ENCODE assay signal across 1 cellular context in the genomic region with DNA sequence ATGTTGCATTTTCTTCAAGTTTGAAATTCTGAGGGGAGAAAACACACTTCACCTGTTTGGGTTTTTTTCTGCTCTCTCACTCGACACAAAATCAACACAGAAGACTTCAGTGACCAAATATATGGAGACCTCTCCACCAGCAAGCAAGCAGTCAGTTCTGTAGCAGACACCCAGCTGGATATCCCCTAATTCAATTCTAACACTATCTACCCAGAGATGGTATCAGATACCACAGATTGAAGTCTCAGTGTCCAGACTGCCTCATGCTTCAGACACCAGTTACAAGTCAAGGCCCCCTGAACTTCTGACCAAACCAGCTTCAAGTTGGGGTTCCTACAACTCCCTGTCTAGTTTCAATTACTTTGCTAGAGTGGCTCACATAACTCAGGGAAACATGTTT.
TF ChIP-seq lines count a peak whose summit lies in the region.

No MANE protein-coding gene starts in this region.

TF ChIP-seq in SK-N-SH, 30 proteins besides CTCF, POLR2A, EP300 and RAD21 (continued from another document):
- no peak for TF ChIP-seq USF2 (IDR thresholded peaks at IDR 0.05; ENCODE audit: borderline replicate concordance, low read depth, low read length)
- no peak for TF ChIP-seq MXI1 (IDR thresholded peaks at IDR 0.05; ENCODE audit: low read depth, low read length)
- TF ChIP-seq FOSL2 (IDR thresholded peaks at IDR 0.05; ENCODE audit: borderline replicate concordance, low read depth) = no peak
- TF ChIP-seq, protein P1, sequence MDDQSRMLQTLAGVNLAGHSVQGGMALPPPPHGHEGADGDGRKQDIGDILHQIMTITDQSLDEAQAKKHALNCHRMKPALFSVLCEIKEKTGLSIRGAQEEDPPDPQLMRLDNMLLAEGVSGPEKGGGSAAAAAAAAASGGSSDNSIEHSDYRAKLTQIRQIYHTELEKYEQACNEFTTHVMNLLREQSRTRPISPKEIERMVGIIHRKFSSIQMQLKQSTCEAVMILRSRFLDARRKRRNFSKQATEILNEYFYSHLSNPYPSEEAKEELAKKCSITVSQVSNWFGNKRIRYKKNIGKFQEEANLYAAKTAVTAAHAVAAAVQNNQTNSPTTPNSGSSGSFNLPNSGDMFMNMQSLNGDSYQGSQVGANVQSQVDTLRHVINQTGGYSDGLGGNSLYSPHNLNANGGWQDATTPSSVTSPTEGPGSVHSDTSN (IDR thresholded peaks at IDR 0.05) = no peak
- 0 out of 2 replicates have a peak, but pooled peaks have one; percentile 28 for TF ChIP-seq RCOR1 (IDR thresholded peaks at IDR 0.05; ENCODE audit: low read length)
- TF ChIP-seq GATA2 (CRISPR knock-in tag; IDR thresholded peaks at IDR 0.05) = peak; percentile 81
- TF ChIP-seq MEF2A (IDR thresholded peaks at IDR 0.05; ENCODE audit: borderline replicate concordance, low read depth) = no peak
